In genomic region chr20:38471987-38472512, GRCh38 we compare ENCODE assay signal across 8 cellular contexts. TPM values are rescaled to one million over a fixed set of nuclear protein-coding genes. Genes with fewer than 3 reads are reported as not detected.
DNase-seq lines count a peak whose midpoint lies in the region; ATAC-seq and TF ChIP-seq lines count a peak whose summit lies in the region.

No MANE protein-coding gene starts in this region.

- H3K4me1 ChIP-seq in SK-N-SH (ENCODE audit: control insufficient read depth in 1 of 2, insufficient read depth in 2 of 2, low read depth in 1 of 2, low read length in 1 of 2) (peaks cover 0 to 17% of the 10 kb centered on the region in 2 experiments; a peak in 2 of 4 replicates), skeletal muscle satellite cell (ENCODE audit: control insufficient read depth, insufficient read depth, low read length) (peaks cover 10% of the 10 kb centered on the region)

- TF ChIP-seq CTCF in SK-N-SH (IDR thresholded peaks at IDR 0.05) (no peak), foreskin fibroblast (IDR thresholded peaks at IDR 0.05; ENCODE audit: low read depth, low read length) (no peak)

- peaks cover 42% of the 10 kb centered on the region for H3K79me2 ChIP-seq in SK-N-SH (ENCODE audit: insufficient read depth)

- H3K9me2 ChIP-seq in SK-N-SH, result no peaks in the 10 kb centered on the region

- H3K4me3 ChIP-seq in SK-N-SH (ENCODE audit: low read depth in 2 of 2, low read length in 1 of 2) (peak overlapping the region; percentile 79 to 89), foreskin fibroblast (ENCODE audit: low read depth in 1 of 2, low read length in 2 of 2) (peak overlapping the region; percentile 87 to 96), skeletal muscle satellite cell (ENCODE audit: low read length) (peak overlapping the region; percentile 84)

- H3K27ac ChIP-seq in SK-N-SH (ENCODE audit: low read depth in 2 of 2, low read length in 1 of 2), result no peak overlapping the region

- H3F3A ChIP-seq in SK-N-SH (replicated peaks; ENCODE audit: insufficient read depth), result no peaks in the 10 kb centered on the region

- TF ChIP-seq RAD21 in SK-N-SH (IDR thresholded peaks at IDR 0.05; ENCODE audit: low read length), result no peak

- H3K36me3 ChIP-seq in SK-N-SH (replicated peaks in 1 of 2; ENCODE audit: control insufficient read depth in 1 of 2, insufficient read depth in 2 of 2, low read length in 1 of 2) (no peaks in the 10 kb centered on the region), skeletal muscle satellite cell (ENCODE audit: insufficient read depth, low read length) (no peaks in the 10 kb centered on the region)

- DNase-seq in SK-N-SH (no peak), foreskin fibroblast (no peak), Ammon's horn (ENCODE audit: low spot score) (no peak), putamen (ENCODE audit: low spot score) (no peak), COR-L47 (lab: John Stamatoyannopoulos, UW) (no peak), DMS153 treated with DMSO at 0.1 percent for 48 hours (lab: John Stamatoyannopoulos, UW; ENCODE audit: unreplicated experiment) (no peak)

- H3K9me3 ChIP-seq in SK-N-SH (no peaks in the 10 kb centered on the region), skeletal muscle satellite cell (replicated peaks; ENCODE audit: low read length) (no peaks in the 10 kb centered on the region)

- POLR2A ChIA-PET in SK-N-SH (lab: Yijun Ruan, JAX), result interaction anchor here (1.0 to 2.4 kb wide), 5 partner anchors 25 to 41 kb away, joined by 3 to 22 read pairs (median 3); partner anchors contain the start of gene SNHG17

- CTCF ChIA-PET in SK-N-SH (lab: Yijun Ruan, JAX), result interaction anchor here (0.8 to 4.6 kb wide), 12 partner anchors 7 to 127 kb away, joined by 3 to 46 read pairs (median 4); partner anchors contain the start of gene SNHG17

- H3K27me3 ChIP-seq in SK-N-SH (ENCODE audit: insufficient read depth) (no peaks in the 10 kb centered on the region), skeletal muscle satellite cell (ENCODE audit: control insufficient read depth, insufficient read depth, low read length) (peaks cover 5% of the 10 kb centered on the region)

- peak; percentile 17 for ATAC-seq in GM19455 (IDR thresholded peaks at IDR 0.05; ENCODE audit: unreplicated experiment)

- TF ChIP-seq EP300 in SK-N-SH (IDR thresholded peaks at IDR 0.05; ENCODE audit: borderline replicate concordance in 1 of 2, low read depth in 1 of 2, low read length in 1 of 2), result no peak

- 27% methylated on average over 12 of the region's 12 CpGs for WGBS in SK-N-SH (ENCODE audit: low lambda C conversion rate)

- H3K4me2 ChIP-seq in SK-N-SH (peak overlapping the region; percentile 65), skeletal muscle satellite cell (ENCODE audit: low read length) (peak overlapping the region; percentile 84)

- peak overlapping the region; percentile 1; the same call in 1 of the 2 replicates for H3K9ac ChIP-seq in SK-N-SH
- peak overlapping the region; percentile 21 for H3K9ac ChIP-seq in skeletal muscle satellite cell (ENCODE audit: low read depth, low read length)

- H2AFZ ChIP-seq in SK-N-SH (ENCODE audit: low read depth), result peak overlapping the region; percentile 98

- peaks cover 35% of the 10 kb centered on the region for H4K20me1 ChIP-seq in SK-N-SH (ENCODE audit: insufficient read depth)

TF ChIP-seq in SK-N-SH, 30 proteins besides CTCF, POLR2A, EP300 and RAD21:
- TF ChIP-seq USF2 (IDR thresholded peaks at IDR 0.05; ENCODE audit: borderline replicate concordance, low read depth, low read length) (no peak), SMC3 (IDR thresholded peaks at IDR 0.05; ENCODE audit: low read depth, low read length) (no peak)

RNA-seq across cellular contexts. Expression of gene RALGAPB, which starts 0.6 kb away (rescaled TPM):
- polyA plus RNA-seq in SK-N-SH (2012; rRNA removed), result 10.8 and 14.7 TPM in 2 replicates
- 10.9 and 11.0 TPM in 2 replicates for polyA plus RNA-seq in SK-N-SH (2012; cell fraction: cytosol; rRNA removed)
- 23.1 and 48.0 TPM in 2 replicates for polyA plus RNA-seq in SK-N-SH (2012; cell fraction: nucleus; rRNA removed)
- 23.8 and 27.6 TPM in 2 replicates for total RNA-seq in skeletal muscle satellite cell (2012; rRNA removed)

RNA-seq across cellular contexts. Expression of gene SNHG17, which starts 36.9 kb away (rescaled TPM):
- polyA plus RNA-seq in SK-N-SH (2012; rRNA removed), result 34.9 and 40.3 TPM in 2 replicates
- 25.4 and 27.5 TPM in 2 replicates for polyA plus RNA-seq in SK-N-SH (2012; cell fraction: cytosol; rRNA removed)
- polyA plus RNA-seq in SK-N-SH (2012; cell fraction: nucleus; rRNA removed), result 112 and 173 TPM in 2 replicates
- 10.0 and 11.2 TPM in 2 replicates for total RNA-seq in skeletal muscle satellite cell (2012; rRNA removed)
